In the genomic region with DNA sequence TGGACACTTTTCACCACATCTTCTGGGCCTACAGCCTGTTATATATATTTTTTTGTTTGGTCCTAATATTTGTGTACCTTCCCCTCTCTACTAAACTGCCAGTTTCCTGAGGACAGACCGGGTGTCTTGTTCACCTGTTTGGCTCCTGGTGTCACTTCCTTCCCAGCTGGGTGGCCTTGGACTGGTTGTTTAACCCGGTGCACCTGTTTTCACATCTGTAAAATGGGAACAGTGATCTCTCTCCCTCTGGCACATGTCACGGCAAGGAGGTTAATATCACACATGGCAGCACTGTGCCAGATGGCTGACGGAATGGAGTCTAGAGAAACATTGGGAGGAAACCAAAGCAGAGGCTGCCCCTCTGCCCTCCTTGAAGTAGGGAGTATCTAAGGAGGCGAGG, we compare ENCODE assay signal across 23 cellular contexts.
DNase-seq lines count a peak whose midpoint lies in the region; ATAC-seq and TF ChIP-seq lines count a peak whose summit lies in the region.
"Had no signal": no experiment of that assay in that cellular context is flagged by ENCODE, and none has a peak within 500 bp of the region (broad histone marks: within the 10 kb centered on the region; RNA-seq: fewer than 3 reads in every experiment).

No MANE protein-coding gene starts in this region.

- H3K4me3 ChIP-seq in OCI-LY1 (ENCODE audit: low read depth, low read length, poor library complexity, severe bottlenecking) (no peak overlapping the region), transverse colon (no peak overlapping the region), testis (no peak overlapping the region), ascending aorta (no peak overlapping the region)
- H3K4me3 ChIP-seq: BLaER1 treated with 17β-estradiol and CSF1 and Interleukin-3, amounts not matched to agents 10 nM and 100 nM; GM23248; Peyer's patch; SK-N-MC had no signal

- H3K27me3 Mint-ChIP-seq in activated CD4-positive, alpha-beta T cell treated with anti-CD3 and anti-CD28 coated beads, Interleukin-2, amount 10 ng/mL, durations not matched to agents 24 days and 14 days, result peaks cover 41% of the 10 kb centered on the region
- H3K27me3 Mint-ChIP-seq in effector memory CD8-positive, alpha-beta T cell, result peaks cover 10 to 14% of the 10 kb centered on the region in 2 donors

- peaks cover 2% of the 10 kb centered on the region for H3K4me1 Mint-ChIP-seq in activated CD4-positive, alpha-beta T cell treated with anti-CD3 and anti-CD28 coated beads, Interleukin-2, amount 10 ng/mL, durations not matched to agents 24 days and 14 days
- peaks cover 38 to 54% of the 10 kb centered on the region in 2 donors for H3K4me1 Mint-ChIP-seq in effector memory CD8-positive, alpha-beta T cell (ENCODE audit: low read depth in 2 of 2)

- TF ChIP-seq CTCF in OCI-LY1 (IDR thresholded peaks at IDR 0.05; ENCODE audit: low read length) (no peak), transverse colon (IDR thresholded peaks at IDR 0.05) (no peak), testis (IDR thresholded peaks at IDR 0.05) (no peak), ascending aorta (IDR thresholded peaks at IDR 0.05) (no peak)

- TF ChIP-seq POLR2A in transverse colon (IDR thresholded peaks at IDR 0.05), result no peak
- TF ChIP-seq POLR2A in testis (IDR thresholded peaks at IDR 0.05), result no peak

- no peak overlapping the region for H3K4me3 Mint-ChIP-seq in activated CD4-positive, alpha-beta T cell treated with anti-CD3 and anti-CD28 coated beads, Interleukin-2, amount 10 ng/mL, durations not matched to agents 24 days and 14 days
- H3K4me3 Mint-ChIP-seq in effector memory CD8-positive, alpha-beta T cell, result peak overlapping the region in 1 of 2 donors; percentile 56
- H3K4me3 Mint-ChIP-seq: CD4-positive, alpha-beta T cell had no signal

- H3K9me2 ChIP-seq in OCI-LY1 (ENCODE audit: low read depth, low read length), result no peaks in the 10 kb centered on the region

- no peaks in the 10 kb centered on the region for H3K36me3 Mint-ChIP-seq in activated CD4-positive, alpha-beta T cell treated with anti-CD3 and anti-CD28 coated beads, Interleukin-2, amount 10 ng/mL, durations not matched to agents 24 days and 14 days (ENCODE audit: low read depth)
- H3K36me3 Mint-ChIP-seq in effector memory CD8-positive, alpha-beta T cell (ENCODE audit: insufficient read depth), result peaks cover 3% of the 10 kb centered on the region

- ATAC-seq in effector memory CD8-positive, alpha-beta T cell (replicated peaks), result no peak

- in situ Hi-C loops in transverse colon (cut with MboI; ENCODE audit: low pct_ligation_motif_present in 1 of 4, low pct_unique_long_range_greater_than_20kb in 1 of 4, low sequenced_read_pairs in 3 of 4), result no loop called here

- no peaks in the 10 kb centered on the region for H4K20me1 ChIP-seq in OCI-LY1 (ENCODE audit: insufficient read depth, low read length)

- 56 to 74% methylated on average over 2 to 5 of the region's 5 CpGs for WGBS in transverse colon (ENCODE audit: low coverage in 1 of 2), 2 donors
- WGBS in testis, 2 donors, result 79 to 80% methylated on average over 5 of the region's 5 CpGs

- DNase-seq in activated CD4-positive, alpha-beta T cell treated with anti-CD3 and anti-CD28 coated beads, Interleukin-2, amount 10 ng/mL, durations not matched to agents 24 days and 14 days, result no peak
- DNase-seq in activated CD4-positive, alpha-beta T cell treated with anti-CD3 and anti-CD28 coated beads, Interleukin-2, amount 50 U/mL, for 4 hours, result no peak
- DNase-seq in effector memory CD8-positive, alpha-beta T cell, result no peak
- DNase-seq in transverse colon (no peak), dermis blood vessel endothelial cell (no peak), testis (no peak), ascending aorta (ENCODE audit: low spot score in 2 of 2) (no peak)
- DNase-seq: CD4-positive, alpha-beta T cell; GM23248; H7; NCI-H1048; NCI-H1417; NCI-H1694; NCI-H2029 treated with DMSO at 0.1 percent for 48 hours; NCI-H226; NCI-H510A; NCI-H69; OCI-M1; Peyer's patch; SIG-M5 had no signal

- no peak overlapping the region for H3K4me2 ChIP-seq in OCI-LY1 (ENCODE audit: low read length)

- H3K27ac ChIP-seq in OCI-LY1 (ENCODE audit: low read depth, low read length, poor library complexity, severe bottlenecking), result peak overlapping the region; percentile 47
- H3K27ac ChIP-seq in transverse colon, result peak overlapping the region; percentile 91 to 93 (median 92)
- H3K27ac ChIP-seq in testis, result no peak overlapping the region
- peak overlapping the region in 1 of 2 donors; percentile 42 for H3K27ac ChIP-seq in ascending aorta
- H3K27ac ChIP-seq: BLaER1 treated with 17β-estradiol and CSF1 and Interleukin-3, amounts not matched to agents 10 nM and 100 nM; GM23248; SK-N-MC had no signal

- intact Hi-C loops in activated CD4-positive, alpha-beta T cell treated with anti-CD3 and anti-CD28 coated beads, Interleukin-2, amount 10 ng/mL, durations not matched to agents 24 days and 14 days (cut with micrococcal nuclease), result no loop called here
- intact Hi-C loops in transverse colon (cut with DNase I; ENCODE audit: low total_unique reads) (no loop called here), testis (cut with DNase I; ENCODE audit: low total_unique reads) (no loop called here), ascending aorta (cut with DNase I) (no loop called here)

- TF ChIP-seq EP300 in transverse colon (IDR thresholded peaks at IDR 0.05; ENCODE audit: low read depth), result no peak

- H2AFZ ChIP-seq in OCI-LY1 (ENCODE audit: low read length), result no peak overlapping the region
- H2AFZ ChIP-seq: GM23248 had no signal

- no peaks in the 10 kb centered on the region for H3K79me2 ChIP-seq in OCI-LY1 (ENCODE audit: insufficient read depth, low read length)

- peak overlapping the region; percentile 5 for H3K27ac Mint-ChIP-seq in activated CD4-positive, alpha-beta T cell treated with anti-CD3 and anti-CD28 coated beads, Interleukin-2, amount 10 ng/mL, durations not matched to agents 24 days and 14 days
- H3K27ac Mint-ChIP-seq in effector memory CD8-positive, alpha-beta T cell, result peak overlapping the region; percentile 89 to 91
- H3K27ac Mint-ChIP-seq: CD4-positive, alpha-beta T cell had no signal

- H3K36me3 ChIP-seq in OCI-LY1 (ENCODE audit: insufficient read depth, low read length) (no peaks in the 10 kb centered on the region), transverse colon (no peaks in the 10 kb centered on the region), testis (ENCODE audit: low read depth, missing control alignments) (no peaks in the 10 kb centered on the region), ascending aorta (no peaks in the 10 kb centered on the region)
- H3K36me3 ChIP-seq: BLaER1 treated with 17β-estradiol and CSF1 and Interleukin-3, amounts not matched to agents 10 nM and 100 nM; Peyer's patch had no signal

- H3K4me1 ChIP-seq in OCI-LY1 (ENCODE audit: insufficient read depth, low read length, severe bottlenecking) (peaks cover 62% of the 10 kb centered on the region), transverse colon (peaks cover 38 to 83% (median 64%) of the 10 kb centered on the region in 4 donors), testis (peaks cover 52% of the 10 kb centered on the region), ascending aorta (peaks cover 20 to 55% of the 10 kb centered on the region in 2 donors)

- H3F3A ChIP-seq in OCI-LY1 (ENCODE audit: insufficient read depth, low read length), result no peaks in the 10 kb centered on the region

- no peak overlapping the region for H3K9ac ChIP-seq in OCI-LY1 (ENCODE audit: low read length)
- H3K9ac ChIP-seq: BLaER1 treated with 17β-estradiol and CSF1 and Interleukin-3, amounts not matched to agents 10 nM and 100 nM; GM23248 had no signal

- no peaks in the 10 kb centered on the region for H3K9me3 Mint-ChIP-seq in activated CD4-positive, alpha-beta T cell treated with anti-CD3 and anti-CD28 coated beads, Interleukin-2, amount 10 ng/mL, durations not matched to agents 24 days and 14 days
- no peaks in the 10 kb centered on the region for H3K9me3 Mint-ChIP-seq in effector memory CD8-positive, alpha-beta T cell
- H3K9me3 Mint-ChIP-seq: CD4-positive, alpha-beta T cell had no signal

- no peaks in the 10 kb centered on the region for H3K27me3 ChIP-seq in OCI-LY1 (ENCODE audit: insufficient read depth, low read length)
- H3K27me3 ChIP-seq in transverse colon, result no peaks in the 10 kb centered on the region
- H3K27me3 ChIP-seq in testis, result no peaks in the 10 kb centered on the region
- H3K27me3 ChIP-seq in ascending aorta, result no peaks in the 10 kb centered on the region
- H3K27me3 ChIP-seq: Peyer's patch had no signal

- no peaks in the 10 kb centered on the region for H3K9me3 ChIP-seq in OCI-LY1 (ENCODE audit: low read length)
- H3K9me3 ChIP-seq in transverse colon, result no peaks in the 10 kb centered on the region
- no peaks in the 10 kb centered on the region for H3K9me3 ChIP-seq in testis
- H3K9me3 ChIP-seq in ascending aorta, result no peaks in the 10 kb centered on the region
- H3K9me3 ChIP-seq: BLaER1 treated with 17β-estradiol and CSF1 and Interleukin-3, amounts not matched to agents 10 nM and 100 nM; Peyer's patch had no signal

Comparison
In these comparisons a context has a peak if more than half of its experiments do, and no peak if none do; other contexts are left out.
1. H3K27ac ChIP-seq: peak in OCI-LY1 (single experiment) and transverse colon (4 of 4); none in testis (0 of 2).